Comparison of ENCODE assay signal across 20 cellular contexts in the genomic region with DNA sequence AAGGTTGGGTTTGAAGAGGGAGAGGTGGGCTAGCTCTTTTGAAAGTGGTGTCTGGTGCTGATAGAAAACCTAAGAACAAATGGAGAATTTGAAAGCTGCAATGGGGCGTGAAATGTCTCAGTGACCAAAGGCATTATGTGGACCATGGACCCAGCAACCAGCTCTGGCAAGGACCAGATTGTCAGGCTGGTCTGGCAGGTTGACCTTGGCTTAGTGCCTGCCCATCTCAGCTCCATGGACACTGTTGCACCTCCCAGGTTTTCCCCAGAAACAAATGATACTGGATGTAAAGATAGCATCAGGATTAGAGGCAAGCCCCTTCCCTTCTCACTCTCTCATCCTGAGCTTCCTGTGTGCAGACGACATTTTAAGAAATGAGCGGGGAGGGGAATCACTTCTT. TPM values are rescaled to one million over a fixed set of nuclear protein-coding genes. Genes with fewer than 3 reads are reported as not detected.
DNase-seq lines count a peak whose midpoint lies in the region; TF ChIP-seq lines count a peak whose summit lies in the region.
"Had no signal": no experiment of that assay in that cellular context is flagged by ENCODE, and none has a peak within 500 bp of the region (broad histone marks: within the 10 kb centered on the region; RNA-seq: fewer than 3 reads in every experiment).

No MANE protein-coding gene starts in this region.

- H3K4me1 ChIP-seq in BLaER1 treated with 17β-estradiol and CSF1 and Interleukin-3, amounts not matched to agents 10 nM and 100 nM = peaks cover 29 to 44% (median 38%) of the 10 kb centered on the region in 10 experiments
- peaks cover 45% of the 10 kb centered on the region for H3K4me1 ChIP-seq in Loucy (ENCODE audit: insufficient read depth, low read length, poor library complexity, severe bottlenecking)

- H4K20me1 ChIP-seq in BLaER1 treated with 17β-estradiol and CSF1 and Interleukin-3, amounts not matched to agents 10 nM and 100 nM = no peaks in the 10 kb centered on the region
- no peaks in the 10 kb centered on the region for H4K20me1 ChIP-seq in Loucy (ENCODE audit: insufficient read depth, low read length, poor library complexity, severe bottlenecking)

- peak overlapping the region; percentile 55; the same call in 1 of the 2 replicates for H2AFZ ChIP-seq in Loucy (ENCODE audit: low read length)

- no peak overlapping the region for H3K27ac ChIP-seq in BLaER1 treated with 17β-estradiol and CSF1 and Interleukin-3, amounts not matched to agents 10 nM and 100 nM
- H3K27ac ChIP-seq: SJSA1 had no signal

- no peak for TF ChIP-seq CTCF in Loucy (conservative IDR thresholded peaks at IDR 0.05; ENCODE audit: low read length)
- TF ChIP-seq CTCF in glutamatergic neuron (IDR thresholded peaks at IDR 0.05; ENCODE audit: partially characterized antibody, unreplicated experiment) = no peak
- no peak for TF ChIP-seq CTCF in nephron (IDR thresholded peaks at IDR 0.05; ENCODE audit: unreplicated experiment in 3 of 3)

- H3K9me3 Mint-ChIP-seq in glutamatergic neuron (ENCODE audit: unreplicated experiment) (peaks cover 6% of the 10 kb centered on the region), nephron (no peaks in the 10 kb centered on the region)
- H3K9me3 Mint-ChIP-seq: CD4-positive, alpha-beta memory T cell had no signal

- H3K4me2 ChIP-seq in BLaER1 treated with 17β-estradiol and CSF1 and Interleukin-3, amounts not matched to agents 10 nM and 100 nM = peak overlapping the region; percentile 45 to 79 (median 59)
- peak overlapping the region; percentile 57 for H3K4me2 ChIP-seq in Loucy (ENCODE audit: low read depth, low read length, poor library complexity, severe bottlenecking)

- no peak overlapping the region for H3K4me3 ChIP-seq in BLaER1 treated with 17β-estradiol and CSF1 and Interleukin-3, amounts not matched to agents 10 nM and 100 nM
- peak overlapping the region; percentile 24 for H3K4me3 ChIP-seq in Loucy (ENCODE audit: low read length, poor library complexity, severe bottlenecking)
- H3K4me3 ChIP-seq: GM12878, K562, MG63, SJSA1 had no signal

- H3K9ac ChIP-seq in BLaER1 treated with 17β-estradiol and CSF1 and Interleukin-3, amounts not matched to agents 10 nM and 100 nM = no peak overlapping the region
- H3K9ac ChIP-seq in Loucy (ENCODE audit: low read depth, low read length, poor library complexity, severe bottlenecking) = peak overlapping the region; percentile 35

- no peaks in the 10 kb centered on the region for H3F3A ChIP-seq in Loucy (ENCODE audit: low read depth)

- peaks cover 0 to 23% (median 0%) of the 10 kb centered on the region in 11 experiments; a peak in 5 of 22 replicates for H3K36me3 ChIP-seq in BLaER1 treated with 17β-estradiol and CSF1 and Interleukin-3, amounts not matched to agents 10 nM and 100 nM
- no peaks in the 10 kb centered on the region for H3K36me3 ChIP-seq in Loucy (ENCODE audit: insufficient read depth, low read length)
- H3K36me3 ChIP-seq: MG63, SJSA1 had no signal

- H3K79me2 ChIP-seq in Loucy (ENCODE audit: insufficient read depth, low read length) = no peaks in the 10 kb centered on the region

- H3K36me3 Mint-ChIP-seq in glutamatergic neuron (ENCODE audit: unreplicated experiment) (peaks cover 5% of the 10 kb centered on the region), nephron (ENCODE audit: low read depth) (peaks cover 22% of the 10 kb centered on the region)
- H3K36me3 Mint-ChIP-seq: CD4-positive, alpha-beta memory T cell had no signal

- H3K9me2 ChIP-seq in Loucy (replicated peaks; ENCODE audit: low read depth, low read length) = no peaks in the 10 kb centered on the region

- H3K27ac Mint-ChIP-seq in glutamatergic neuron (ENCODE audit: unreplicated experiment) (peak overlapping the region; percentile 24), nephron (peak overlapping the region; percentile 5 to 66 (median 32))
- H3K27ac Mint-ChIP-seq: CD4-positive, alpha-beta memory T cell had no signal

- peaks cover 0 to 6% (median 0%) of the 10 kb centered on the region in 11 experiments; a peak in 1 of 22 replicates for H3K9me3 ChIP-seq in BLaER1 treated with 17β-estradiol and CSF1 and Interleukin-3, amounts not matched to agents 10 nM and 100 nM (replicated peaks in 1 of 11)
- no peaks in the 10 kb centered on the region for H3K9me3 ChIP-seq in Loucy (ENCODE audit: insufficient read depth, low read depth, low read length)
- H3K9me3 ChIP-seq: MG63, SJSA1 had no signal

- H3K4me1 Mint-ChIP-seq in glutamatergic neuron (ENCODE audit: low read depth, unreplicated experiment) (peaks cover 51% of the 10 kb centered on the region), nephron (peaks cover 49% of the 10 kb centered on the region)
- H3K4me1 Mint-ChIP-seq: CD4-positive, alpha-beta memory T cell had no signal

- DNase-seq in glutamatergic neuron (no peak), dermis blood vessel endothelial cell (no peak), NCI-H69 (lab: John Stamatoyannopoulos, UW) (no peak), NCI-H1092 treated with DMSO at 0.1 percent for 48 hours (lab: John Stamatoyannopoulos, UW) (no peak)
- DNase-seq: CD4-positive, alpha-beta memory T cell; COR-L47; Kasumi-1; MG63; NCI-H2029; NCI-H446; NCI-H526; Right ventricle myocardium superior; RPMI8226 had no signal

- peak overlapping the region; percentile 1 for H3K4me3 Mint-ChIP-seq in glutamatergic neuron (ENCODE audit: unreplicated experiment)
- no peak overlapping the region for H3K4me3 Mint-ChIP-seq in nephron
- H3K4me3 Mint-ChIP-seq: CD4-positive, alpha-beta memory T cell had no signal

- H3K27me3 Mint-ChIP-seq in glutamatergic neuron (ENCODE audit: unreplicated experiment) (peaks cover 7% of the 10 kb centered on the region), nephron (ENCODE audit: low read depth) (no peaks in the 10 kb centered on the region)

- H3K27me3 ChIP-seq in BLaER1 treated with 17β-estradiol and CSF1 and Interleukin-3, amounts not matched to agents 10 nM and 100 nM = no peaks in the 10 kb centered on the region
- H3K27me3 ChIP-seq in Loucy (ENCODE audit: insufficient read depth, low read length, poor library complexity, severe bottlenecking) = no peaks in the 10 kb centered on the region
- H3K27me3 ChIP-seq: MG63, SJSA1 had no signal

RNA-seq across cellular contexts. Expression of a gene that starts 25.3 kb away (rescaled TPM):
- total RNA-seq in glutamatergic neuron (ENCODE audit: unreplicated experiment) = 12.4 TPM
- total RNA-seq in dermis blood vessel endothelial cell = 36.2 and 43.7 TPM in 2 replicates
- total RNA-seq: HT-29 had no signal
